In genomic region chr7:103131225-103131624, GRCh38 we compare ENCODE assay signal across 20 cellular contexts. TPM values are rescaled to one million over a fixed set of nuclear protein-coding genes. Genes with fewer than 3 reads are reported as not detected.
A peak's percentile ranks its signal among the peaks of the same experiment; 100 is the strongest.
DNase-seq lines count a peak whose midpoint lies in the region; ATAC-seq and TF ChIP-seq lines count a peak whose summit lies in the region.
"Had no signal": no experiment of that assay in that cellular context is flagged by ENCODE, and none has a peak within 500 bp of the region (broad histone marks: within the 10 kb centered on the region; RNA-seq: fewer than 3 reads in every experiment).

No MANE protein-coding gene starts in this region.

- TF ChIP-seq POLR2A in HCT116 (IDR thresholded peaks at IDR 0.05; ENCODE audit: borderline replicate concordance, extremely low read depth, insufficient read depth, insufficient read length), result no peak

- no peak overlapping the region for H3K14ac ChIP-seq in trophoblast cell (ENCODE audit: low read length)

- ATAC-seq in HCT116 (peak; percentile 38; the same call in 1 of the 2 replicates), foreskin keratinocyte (peak; percentile 54), left cardiac atrium (no peak), HG03196 (IDR thresholded peaks at IDR 0.05; ENCODE audit: unreplicated experiment) (no peak)

- TF ChIP-seq RAD21 in HCT116 (IDR thresholded peaks at IDR 0.05; ENCODE audit: low read depth), result no peak

- no peaks in the 10 kb centered on the region for H3K9me2 ChIP-seq in HCT116 (ENCODE audit: insufficient read depth)
- H3K9me2 ChIP-seq: SK-N-SH had no signal

- H3K79me2 ChIP-seq in HCT116 (ENCODE audit: insufficient read depth, low read length), result no peaks in the 10 kb centered on the region
- H3K79me2 ChIP-seq in trophoblast cell (ENCODE audit: control insufficient read depth, insufficient read depth, low read length, poor library complexity), result no peaks in the 10 kb centered on the region

- H2BK5ac ChIP-seq in trophoblast cell (ENCODE audit: low read depth, low read length, poor library complexity), result no peak overlapping the region

- H4K8ac ChIP-seq in trophoblast cell (ENCODE audit: low read depth, low read length), result no peak overlapping the region

- H3K27ac ChIP-seq in HCT116 (ENCODE audit: low read depth, low read length) (no peak overlapping the region), VCaP (peak overlapping the region; percentile 91), foreskin keratinocyte (no peak overlapping the region), trophoblast cell (ENCODE audit: low read depth, low read length) (no peak overlapping the region)
- H3K27ac ChIP-seq: BLaER1 treated with 17β-estradiol and CSF1 and Interleukin-3, amounts not matched to agents 10 nM and 100 nM; Peyer's patch had no signal

- H3K27me3 ChIP-seq in HCT116 (ENCODE audit: insufficient read depth, low read length) (no peaks in the 10 kb centered on the region), foreskin keratinocyte (no peaks in the 10 kb centered on the region), trophoblast cell (ENCODE audit: insufficient read depth, low read length) (no peaks in the 10 kb centered on the region)
- H3K27me3 ChIP-seq: BLaER1 treated with 17β-estradiol and CSF1 and Interleukin-3, amounts not matched to agents 10 nM and 100 nM; MG63; Peyer's patch had no signal

- H2BK12ac ChIP-seq in trophoblast cell (ENCODE audit: low read length), result no peak overlapping the region

- H3K9ac ChIP-seq in HCT116 (ENCODE audit: low read length), result no peak overlapping the region
- H3K9ac ChIP-seq in trophoblast cell (ENCODE audit: low read length), result no peak overlapping the region
- H3K9ac ChIP-seq: BLaER1 treated with 17β-estradiol and CSF1 and Interleukin-3, amounts not matched to agents 10 nM and 100 nM; SK-N-SH had no signal

- no peak overlapping the region for H2AFZ ChIP-seq in HCT116 (ENCODE audit: low read depth, low read length, poor library complexity, severe bottlenecking)
- H2AFZ ChIP-seq in trophoblast cell (ENCODE audit: insufficient read depth, low read length, poor library complexity), result no peak overlapping the region

- H4K20me1 ChIP-seq in HCT116 (ENCODE audit: insufficient read depth), result no peaks in the 10 kb centered on the region
- H4K20me1 ChIP-seq: BLaER1 treated with 17β-estradiol and CSF1 and Interleukin-3, amounts not matched to agents 10 nM and 100 nM had no signal

- H3K79me1 ChIP-seq in trophoblast cell (ENCODE audit: low read length), result no peaks in the 10 kb centered on the region

- H3K4me3 ChIP-seq in HCT116 (replicated peaks in 1 of 2; ENCODE audit: low read depth in 1 of 2, low read length in 2 of 2) (no peak overlapping the region), trophoblast cell (ENCODE audit: low read depth, low read length) (no peak overlapping the region)
- H3K4me3 ChIP-seq: BLaER1 treated with 17β-estradiol and CSF1 and Interleukin-3, amounts not matched to agents 10 nM and 100 nM; K562; MG63; Peyer's patch had no signal

- H3K4me2 ChIP-seq in HCT116 (ENCODE audit: low read length) (peak overlapping the region; percentile 10; the same call in 1 of the 2 replicates), trophoblast cell (ENCODE audit: low read length) (no peak overlapping the region)
- H3K4me2 ChIP-seq: BLaER1 treated with 17β-estradiol and CSF1 and Interleukin-3, amounts not matched to agents 10 nM and 100 nM; SK-N-SH had no signal

- no peak overlapping the region for H4K12ac ChIP-seq in trophoblast cell (ENCODE audit: low read depth, low read length)

- H2BK120ac ChIP-seq in trophoblast cell (ENCODE audit: insufficient read depth, low read length, poor library complexity), result no peak overlapping the region

- H3K4me1 ChIP-seq in HCT116 (ENCODE audit: control insufficient read depth in 1 of 2, insufficient read depth in 2 of 2, low read length in 2 of 2) (peaks cover 2 to 12% of the 10 kb centered on the region in 2 experiments; a peak in 2 of 4 replicates), foreskin keratinocyte (no peaks in the 10 kb centered on the region), trophoblast cell (ENCODE audit: control insufficient read depth in 1 of 2, insufficient read depth in 2 of 2, low read length in 2 of 2) (no peaks in the 10 kb centered on the region)

- BruUV-seq in HCT116 (replicated peaks; lab: Mats Ljungman, UMichigan), result no TSS peak

- POLR2A ChIA-PET in HCT116 (lab: Charles Lee), result no interaction called here

- intact Hi-C loops in HCT116 (cut with micrococcal nuclease), result no loop called here
- intact Hi-C loops in left cardiac atrium (cut with DNase I), result no loop called here

- H3K23ac ChIP-seq in trophoblast cell (ENCODE audit: low read length), result no peak overlapping the region

- no peak overlapping the region for H3K4ac ChIP-seq in trophoblast cell (ENCODE audit: low read depth, low read length)

- WGBS in trophoblast cell (ENCODE audit: extremely low coverage, insufficient coverage, insufficient read length), result no CpG with 5 or more reads among the region's 7 CpGs

- H4K91ac ChIP-seq in trophoblast cell (ENCODE audit: low read depth, low read length), result no peak overlapping the region

- TF ChIP-seq CTCF in HCT116 (IDR thresholded peaks at IDR 0.05 in 2 of 3, conservative IDR thresholded peaks at IDR 0.05 in 1 of 3; ENCODE audit: borderline replicate concordance in 1 of 3, insufficient read depth in 1 of 3, low read depth in 2 of 3, low read length in 2 of 3) (no peak), VCaP (conservative IDR thresholded peaks at IDR 0.05) (no peak), foreskin keratinocyte (conservative IDR thresholded peaks at IDR 0.05) (peak; percentile 9)

- no peak overlapping the region for H3K18ac ChIP-seq in trophoblast cell (ENCODE audit: low read length)

- DNase-seq in HCT116 (ENCODE audit: low read depth, low spot score) (no peak), foreskin keratinocyte (peak in 1 of 2 donors; percentile 45), trophoblast cell (peak; percentile 2 to 47), left cardiac atrium (no peak), AG08396 (ENCODE audit: low spot score) (no peak)
- no peak for DNase-seq in stimulated activated CD4-positive, alpha-beta T cell treated with anti-CD3 and anti-CD28 coated beads, Interleukin-4, amount 100 ng/mL, for 1 hour
- DNase-seq: AML-193; CD4-positive, alpha-beta T cell; Kasumi-1; MG63; NCI-H1694; NCI-H2081; NCI-H2227 treated with DMSO at 0.1 percent for 48 hours; NCI-H69; Peyer's patch; SK-N-SH had no signal

- CTCF ChIA-PET in HCT116 (lab: Charles Lee), result no interaction called here

- H3K9me3 ChIP-seq in HCT116 (ENCODE audit: control insufficient read depth in 1 of 2, insufficient read depth in 1 of 2, low read depth in 1 of 2, low read length in 2 of 2) (no peaks in the 10 kb centered on the region), trophoblast cell (ENCODE audit: insufficient read depth, low read depth, low read length) (no peaks in the 10 kb centered on the region)
- H3K9me3 ChIP-seq: BLaER1 treated with 17β-estradiol and CSF1 and Interleukin-3, amounts not matched to agents 10 nM and 100 nM; MG63; Peyer's patch; SK-N-SH had no signal

- RAD21 ChIA-PET in HCT116 (lab: Charles Lee; ENCODE audit: low non-redundant PET in 1 of 2, low total read pairs in 2 of 2, uncharacterized antibody in 2 of 2, unreplicated experiment in 2 of 2), result no interaction called here

- H3K36me3 ChIP-seq in HCT116 (ENCODE audit: control insufficient read depth in 1 of 2, insufficient read depth in 2 of 2, low read length in 2 of 2) (peaks cover 2 to 4% of the 10 kb centered on the region in 2 experiments; a peak in 1 of 4 replicates), trophoblast cell (ENCODE audit: control insufficient read depth in 1 of 2, insufficient read depth in 2 of 2, low read length in 2 of 2) (no peaks in the 10 kb centered on the region)
- H3K36me3 ChIP-seq: MG63 had no signal

- H2AK5ac ChIP-seq in trophoblast cell (ENCODE audit: low read length), result no peak overlapping the region

TF ChIP-seq in HCT116, 20 proteins besides CTCF, POLR2A, EP300 and RAD21 (continues in another document):
- TF ChIP-seq EZH2phosphoT487 (IDR thresholded peaks at IDR 0.05; ENCODE audit: borderline replicate concordance) (no peak), SIN3A (IDR thresholded peaks at IDR 0.05; ENCODE audit: low read depth) (no peak), ATF3 (IDR thresholded peaks at IDR 0.05) (no peak), ZFX (IDR thresholded peaks at IDR 0.05) (no peak), YY1 (IDR thresholded peaks at IDR 0.05; ENCODE audit: extremely low read depth, insufficient replicate concordance, low read depth, low read length) (no peak), ELF1 (IDR thresholded peaks at IDR 0.05; ENCODE audit: borderline replicate concordance, low read depth) (no peak), CBX3 (IDR thresholded peaks at IDR 0.05; ENCODE audit: low read depth) (no peak)

RNA-seq across cellular contexts. Expression of gene NAPEPLD, which starts 17.7 kb away (rescaled TPM):
- total RNA-seq in HCT116 (2021; ENCODE audit: unreplicated experiment) (9.7 TPM), foreskin keratinocyte (4.7 and 5.4 TPM in 2 replicates), left cardiac atrium (1 to 10 TPM; 5.3 to 9.7 TPM)
- 1.7 and 2.6 TPM in 2 replicates for polyA plus RNA-seq in HCT116 (2012)
- polyA plus RNA-seq in foreskin keratinocyte, result 1.2 and 1.9 TPM in 2 replicates
- polyA plus RNA-seq in trophoblast cell (2013), result 2.5 and 2.7 TPM in 2 replicates

RNA-seq across cellular contexts. Expression of gene ARMC10, which starts 56.3 kb away (rescaled TPM):
- total RNA-seq in HCT116 (2021; ENCODE audit: unreplicated experiment) (53.3 TPM), foreskin keratinocyte (33.9 and 38.2 TPM in 2 replicates), left cardiac atrium (10 to 100 TPM; 21.2 to 22.7 TPM)
- 21.4 and 28.7 TPM in 2 replicates for polyA plus RNA-seq in HCT116 (2012)
- polyA plus RNA-seq in foreskin keratinocyte, result 27.0 and 37.1 TPM in 2 replicates
- polyA plus RNA-seq in trophoblast cell (2013), result 14.8 and 16.6 TPM in 2 replicates

RNA-seq across cellular contexts. Expression of gene FBXL13, which starts 56.6 kb away (rescaled TPM):
- total RNA-seq in HCT116 (2021; ENCODE audit: unreplicated experiment), result 1.0 TPM
- polyA plus RNA-seq in HCT116 (2012), result 0.29 and 0.95 TPM in 2 replicates
- 0.17 and 0.35 TPM in 2 replicates for total RNA-seq in foreskin keratinocyte
- 0.30 TPM in 1 of 2 replicates, not detected in the other for polyA plus RNA-seq in foreskin keratinocyte
- 0.22 TPM in 2 replicates for polyA plus RNA-seq in trophoblast cell (2013)
- under 1 TPM; 0.65 to 0.68 TPM for total RNA-seq in left cardiac atrium

Comparison
In these comparisons a context has a peak if more than half of its experiments do, and no peak if none do; other contexts are left out.
1. ATAC-seq: peak in HCT116 (single experiment) and foreskin keratinocyte (single experiment); none in left cardiac atrium (0 of 2) and HG03196 (single experiment).
2. DNase-seq: peak in trophoblast cell (2 of 2); none in HCT116 (single experiment), left cardiac atrium (single experiment), AG08396 (single experiment) and stimulated activated CD4-positive, alpha-beta T cell treated with anti-CD3 and anti-CD28 coated beads, Interleukin-4, amount 100 ng/mL, for 1 hour (single experiment).